Comparison of ENCODE assay signal across 19 cellular contexts in the genomic region with DNA sequence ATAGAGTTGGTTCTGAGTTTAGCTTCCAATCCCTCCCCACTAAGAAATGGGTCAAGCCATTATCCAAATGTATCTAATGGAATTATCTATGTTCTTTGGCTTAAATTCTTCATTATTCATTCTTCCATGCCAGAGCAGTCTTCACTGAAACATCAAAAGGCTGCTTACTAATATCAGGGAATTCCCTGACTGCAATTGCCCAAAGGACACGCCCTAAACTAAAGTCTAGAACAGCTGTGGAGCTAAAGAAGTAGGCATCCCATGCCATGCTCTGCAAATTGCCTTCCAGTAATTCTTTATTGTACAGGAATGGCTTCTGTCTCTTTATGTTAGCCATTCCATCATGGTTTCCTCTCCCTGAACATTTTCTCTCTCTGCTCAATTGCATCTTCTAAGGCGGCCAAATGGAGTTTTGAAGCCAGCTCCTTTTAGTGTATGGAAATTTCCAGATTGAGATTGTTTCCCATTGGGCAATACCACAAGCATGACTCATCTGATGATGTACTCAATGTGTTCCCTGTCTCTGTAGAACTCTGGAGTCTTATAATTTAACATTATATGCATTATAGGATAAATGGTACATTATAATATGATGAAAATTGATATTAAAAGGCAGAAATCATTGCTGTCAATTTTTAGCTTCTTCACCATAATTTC. TPM values are rescaled to one million over a fixed set of nuclear protein-coding genes. Genes with fewer than 3 reads are reported as not detected.
DNase-seq lines count a peak whose midpoint lies in the region; ATAC-seq and TF ChIP-seq lines count a peak whose summit lies in the region.
"Had no signal": no experiment of that assay in that cellular context is flagged by ENCODE, and none has a peak within 500 bp of the region (broad histone marks: within the 10 kb centered on the region; RNA-seq: fewer than 3 reads in every experiment).

No MANE protein-coding gene starts in this region.

- H3K4me1 Mint-ChIP-seq in CD4-positive, alpha-beta memory T cell = no peaks in the 10 kb centered on the region

- no peaks in the 10 kb centered on the region for H3K9me3 ChIP-seq in mammary epithelial cell (replicated peaks; ENCODE audit: insufficient read depth, low read length)
- no peaks in the 10 kb centered on the region for H3K9me3 ChIP-seq in CD4-positive, alpha-beta memory T cell (ENCODE audit: control insufficient read depth in 1 of 2, low read length in 2 of 2)
- H3K9me3 ChIP-seq: esophagus squamous epithelium, upper lobe of right lung had no signal

- peak; percentile 56 for DNase-seq in MV-4-11 (lab: John Stamatoyannopoulos, UW)
- peak; percentile 91 for DNase-seq in mammary epithelial cell
- peak; percentile 67 for DNase-seq in kidney tubule cell (ENCODE audit: low spot score)
- DNase-seq in NCI-H2029 (lab: John Stamatoyannopoulos, UW) = no peak
- no peak for DNase-seq in CD4-positive, alpha-beta memory T cell
- no peak for DNase-seq in stimulated activated CD4-positive, alpha-beta T cell treated with anti-CD3 and anti-CD28 coated beads, Interleukin-2, amount 100 ng/mL, for 24 hours
- DNase-seq: activated CD4-positive, CD25-positive, alpha-beta regulatory T cell treated with anti-CD3 and anti-CD28 coated beads, Interleukin-2, amount 50 U/mL, for 72 hours; activated T-cell treated with anti-CD3 and anti-CD28 coated beads, Interleukin-2, amount 50 U/mL, for 1 hour; AML-193; DMS79; esophagus squamous epithelium; KG1; NCI-H187 treated with DMSO at 0.1 percent for 48 hours; NCI-H82; stimulated activated CD8-positive, alpha-beta memory T cell treated with anti-CD3 and anti-CD28 coated beads, Interleukin-4, amount 100 ng/mL, for 48 hours; upper lobe of right lung had no signal

- WGBS in mammary epithelial cell (ENCODE audit: low coverage, missing lambda C conversion rate) = 0% methylated on average over 2 of the region's 2 CpGs

- H3K36me3 Mint-ChIP-seq in CD4-positive, alpha-beta memory T cell = no peaks in the 10 kb centered on the region

- H3K4me3 ChIP-seq in ACC112 (ENCODE audit: low read depth, low read length) (no peak overlapping the region), mammary epithelial cell (replicated peaks in 1 of 3; ENCODE audit: insufficient read depth in 1 of 3, low read depth in 2 of 3, low read length in 3 of 3) (no peak overlapping the region)
- H3K4me3 ChIP-seq in CD4-positive, alpha-beta memory T cell (ENCODE audit: low read length in 2 of 2) = no peak overlapping the region
- H3K4me3 ChIP-seq: esophagus squamous epithelium, SK-N-MC, upper lobe of right lung had no signal

- H3K27ac ChIP-seq in ACC112 (ENCODE audit: low read depth, low read length) = peak overlapping the region; percentile 23; the same call in 1 of the 2 replicates
- H3K27ac ChIP-seq in mammary epithelial cell (ENCODE audit: insufficient read depth, low read depth, low read length) = peak overlapping the region; percentile 66
- no peak overlapping the region for H3K27ac ChIP-seq in CD4-positive, alpha-beta memory T cell (ENCODE audit: low read depth, low read length)
- H3K27ac ChIP-seq: SK-N-MC, upper lobe of right lung had no signal

- no TSS peak for BruUV-seq in mammary epithelial cell (replicated peaks; lab: Mats Ljungman, UMichigan)

- intact Hi-C loops in mammary epithelial cell (cut with micrococcal nuclease) = loop anchor here (1.0 kb wide), 1 partner anchor 20 kb away; no protein-coding TSS in a partner anchor
- intact Hi-C loops in CD4-positive, alpha-beta memory T cell (cut with micrococcal nuclease) = no loop called here

- H3K4me1 ChIP-seq in ACC112 (ENCODE audit: control insufficient read depth, insufficient read depth, low read length, unreplicated experiment) (peaks cover 9% of the 10 kb centered on the region), mammary epithelial cell (ENCODE audit: insufficient read depth, low read length) (peaks cover 40% of the 10 kb centered on the region)
- H3K4me1 ChIP-seq in CD4-positive, alpha-beta memory T cell (ENCODE audit: insufficient read depth, low read length) = no peaks in the 10 kb centered on the region
- H3K4me1 ChIP-seq: upper lobe of right lung had no signal

- H4K20me1 ChIP-seq in mammary epithelial cell (ENCODE audit: insufficient read depth, low read length) = no peaks in the 10 kb centered on the region

- H3K27me3 ChIP-seq in ACC112 (ENCODE audit: insufficient read depth, low read length) (no peaks in the 10 kb centered on the region), mammary epithelial cell (ENCODE audit: insufficient read depth, low read length) (no peaks in the 10 kb centered on the region)
- H3K27me3 ChIP-seq in CD4-positive, alpha-beta memory T cell (ENCODE audit: insufficient read depth, low read length) = no peaks in the 10 kb centered on the region
- H3K27me3 ChIP-seq: esophagus squamous epithelium, upper lobe of right lung had no signal

- POLR2A ChIA-PET in CD4-positive, alpha-beta memory T cell (lab: Charles Lee; ENCODE audit: partially characterized antibody) = no interaction called here

- in situ Hi-C loops in mammary epithelial cell (cut with MboI; ENCODE audit: low sequenced_read_pairs in 2 of 2) = no loop called here

- H3K36me3 ChIP-seq in ACC112 (ENCODE audit: insufficient read depth, low read length) (no peaks in the 10 kb centered on the region), mammary epithelial cell (ENCODE audit: insufficient read depth, low read length) (no peaks in the 10 kb centered on the region)
- no peaks in the 10 kb centered on the region for H3K36me3 ChIP-seq in CD4-positive, alpha-beta memory T cell (ENCODE audit: insufficient read depth, low read length)
- H3K36me3 ChIP-seq: esophagus squamous epithelium, upper lobe of right lung had no signal

- dilution Hi-C loops in mammary epithelial cell (cut with HindIII; ENCODE audit: low sequenced_read_pairs) = no loop called here

- CTCF ChIA-PET in mammary epithelial cell (lab: Charles Lee; ENCODE audit: low non-redundant PET) = interaction anchor here (0.6 to 0.7 kb wide), 2 partner anchors 93 to 308 kb away, joined by 5 read pairs; no protein-coding TSS in a partner anchor
- CTCF ChIA-PET in CD4-positive, alpha-beta memory T cell (lab: Charles Lee; ENCODE audit: partially characterized antibody) = interaction anchor here (1.5 kb wide), 1 partner anchor 8 kb away, joined by 4 read pairs; no protein-coding TSS in a partner anchor

- TF ChIP-seq CTCF in mammary epithelial cell (conservative IDR thresholded peaks at IDR 0.05 in 1 of 2, IDR thresholded peaks at IDR 0.05 in 1 of 2; ENCODE audit: extremely low read depth in 1 of 2, insufficient read depth in 1 of 2, low read depth in 1 of 2, low read length in 2 of 2) = no peak

- H3K4me3 Mint-ChIP-seq in CD4-positive, alpha-beta memory T cell = no peak overlapping the region

- H3K9ac ChIP-seq in mammary epithelial cell (ENCODE audit: insufficient read depth, low read length) = no peak overlapping the region

- peaks cover 0 to 5% of the 10 kb centered on the region in 2 donors for H3K27me3 Mint-ChIP-seq in CD4-positive, alpha-beta memory T cell

- ATAC-seq in HG02938 (IDR thresholded peaks at IDR 0.05; ENCODE audit: unreplicated experiment) = no peak
- ATAC-seq: upper lobe of right lung had no signal

- no peaks in the 10 kb centered on the region for H3K79me2 ChIP-seq in ACC112 (ENCODE audit: control insufficient read depth, insufficient read depth, low read length, unreplicated experiment)
- H3K79me2 ChIP-seq in mammary epithelial cell (ENCODE audit: insufficient read depth, low read length) = no peaks in the 10 kb centered on the region

- H3K9me3 Mint-ChIP-seq in CD4-positive, alpha-beta memory T cell = peaks cover 0 to 4% (median 0%) of the 10 kb centered on the region in 8 donors

- H2AFZ ChIP-seq in ACC112 (ENCODE audit: low read length, unreplicated experiment) (no peak overlapping the region), mammary epithelial cell (ENCODE audit: low read depth, low read length) (peak overlapping the region; percentile 69)

- H3K27ac Mint-ChIP-seq in CD4-positive, alpha-beta memory T cell = no peak overlapping the region

- H3K4me2 ChIP-seq in mammary epithelial cell (ENCODE audit: insufficient read depth, low read depth, low read length) = peak overlapping the region; percentile 70

RNA-seq across cellular contexts. Expression of gene TSHZ2, which starts 28.8 kb away (rescaled TPM):
- total RNA-seq in mammary epithelial cell = 10 to 100 TPM; 10.0 to 11.5 TPM
- 4.0 TPM for polyA plus RNA-seq in mammary epithelial cell
- polyA minus RNA-seq in mammary epithelial cell = 11.8 TPM
- 10 to 100 TPM; 30.2 to 31.8 TPM for total RNA-seq in CD4-positive, alpha-beta memory T cell
- polyA plus RNA-seq in CD4-positive, alpha-beta memory T cell = 1 to 10 TPM; 2.3 to 4.1 TPM

Comparison
In these comparisons a context has a peak if more than half of its experiments do, and no peak if none do; other contexts are left out.
1. DNase-seq: peak in MV-4-11 (single experiment), mammary epithelial cell (single experiment) and kidney tubule cell (single experiment); none in NCI-H2029 (single experiment), CD4-positive, alpha-beta memory T cell (0 of 5) and stimulated activated CD4-positive, alpha-beta T cell treated with anti-CD3 and anti-CD28 coated beads, Interleukin-2, amount 100 ng/mL, for 24 hours (0 of 2).